Comparison of ENCODE assay signal across 1 cellular context in genomic region chr6:119035459-119035858, GRCh38.
TF ChIP-seq lines count a peak whose summit lies in the region.

No MANE protein-coding gene starts in this region.

TF ChIP-seq in HepG2, 621 proteins besides CTCF, POLR2A, EP300 and RAD21:
- TF ChIP-seq NR3C1 (CRISPR knock-in tag; IDR thresholded peaks at IDR 0.05) (no peak), ZNF597 (CRISPR knock-in tag; IDR thresholded peaks at IDR 0.05) (no peak), JUNB (CRISPR knock-in tag; IDR thresholded peaks at IDR 0.05; ENCODE audit: borderline replicate concordance) (no peak), PRDM10 (CRISPR knock-in tag; IDR thresholded peaks at IDR 0.05; ENCODE audit: low read depth) (no peak), ZNF296 (CRISPR knock-in tag; conservative IDR thresholded peaks at IDR 0.05) (no peak), ZNF616 (CRISPR knock-in tag; IDR thresholded peaks at IDR 0.05; ENCODE audit: low read depth) (no peak), SMAD9 (CRISPR knock-in tag; IDR thresholded peaks at IDR 0.05) (no peak), CENPX (CRISPR knock-in tag; IDR thresholded peaks at IDR 0.05) (no peak), GRHL1 (CRISPR knock-in tag; conservative IDR thresholded peaks at IDR 0.05) (no peak), HDAC6 (IDR thresholded peaks at IDR 0.05; ENCODE audit: low read depth, low read length) (no peak), SIN3B (IDR thresholded peaks at IDR 0.05; ENCODE audit: low read length) (no peak), ZNF572 (CRISPR knock-in tag; IDR thresholded peaks at IDR 0.05) (no peak)
- TF ChIP-seq, protein P1, sequence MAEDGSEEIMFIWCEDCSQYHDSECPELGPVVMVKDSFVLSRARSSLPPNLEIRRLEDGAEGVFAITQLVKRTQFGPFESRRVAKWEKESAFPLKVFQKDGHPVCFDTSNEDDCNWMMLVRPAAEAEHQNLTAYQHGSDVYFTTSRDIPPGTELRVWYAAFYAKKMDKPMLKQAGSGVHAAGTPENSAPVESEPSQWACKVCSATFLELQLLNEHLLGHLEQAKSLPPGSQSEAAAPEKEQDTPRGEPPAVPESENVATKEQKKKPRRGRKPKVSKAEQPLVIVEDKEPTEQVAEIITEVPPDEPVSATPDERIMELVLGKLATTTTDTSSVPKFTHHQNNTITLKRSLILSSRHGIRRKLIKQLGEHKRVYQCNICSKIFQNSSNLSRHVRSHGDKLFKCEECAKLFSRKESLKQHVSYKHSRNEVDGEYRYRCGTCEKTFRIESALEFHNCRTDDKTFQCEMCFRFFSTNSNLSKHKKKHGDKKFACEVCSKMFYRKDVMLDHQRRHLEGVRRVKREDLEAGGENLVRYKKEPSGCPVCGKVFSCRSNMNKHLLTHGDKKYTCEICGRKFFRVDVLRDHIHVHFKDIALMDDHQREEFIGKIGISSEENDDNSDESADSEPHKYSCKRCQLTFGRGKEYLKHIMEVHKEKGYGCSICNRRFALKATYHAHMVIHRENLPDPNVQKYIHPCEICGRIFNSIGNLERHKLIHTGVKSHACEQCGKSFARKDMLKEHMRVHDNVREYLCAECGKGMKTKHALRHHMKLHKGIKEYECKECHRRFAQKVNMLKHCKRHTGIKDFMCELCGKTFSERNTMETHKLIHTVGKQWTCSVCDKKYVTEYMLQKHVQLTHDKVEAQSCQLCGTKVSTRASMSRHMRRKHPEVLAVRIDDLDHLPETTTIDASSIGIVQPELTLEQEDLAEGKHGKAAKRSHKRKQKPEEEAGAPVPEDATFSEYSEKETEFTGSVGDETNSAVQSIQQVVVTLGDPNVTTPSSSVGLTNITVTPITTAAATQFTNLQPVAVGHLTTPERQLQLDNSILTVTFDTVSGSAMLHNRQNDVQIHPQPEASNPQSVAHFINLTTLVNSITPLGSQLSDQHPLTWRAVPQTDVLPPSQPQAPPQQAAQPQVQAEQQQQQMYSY (CRISPR knock-in tag; IDR thresholded peaks at IDR 0.05), result no peak
- TF ChIP-seq, protein P2, sequence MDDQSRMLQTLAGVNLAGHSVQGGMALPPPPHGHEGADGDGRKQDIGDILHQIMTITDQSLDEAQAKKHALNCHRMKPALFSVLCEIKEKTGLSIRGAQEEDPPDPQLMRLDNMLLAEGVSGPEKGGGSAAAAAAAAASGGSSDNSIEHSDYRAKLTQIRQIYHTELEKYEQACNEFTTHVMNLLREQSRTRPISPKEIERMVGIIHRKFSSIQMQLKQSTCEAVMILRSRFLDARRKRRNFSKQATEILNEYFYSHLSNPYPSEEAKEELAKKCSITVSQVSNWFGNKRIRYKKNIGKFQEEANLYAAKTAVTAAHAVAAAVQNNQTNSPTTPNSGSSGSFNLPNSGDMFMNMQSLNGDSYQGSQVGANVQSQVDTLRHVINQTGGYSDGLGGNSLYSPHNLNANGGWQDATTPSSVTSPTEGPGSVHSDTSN (CRISPR knock-in tag; IDR thresholded peaks at IDR 0.05; ENCODE audit: borderline replicate concordance), result no peak
- TF ChIP-seq, protein P3, sequence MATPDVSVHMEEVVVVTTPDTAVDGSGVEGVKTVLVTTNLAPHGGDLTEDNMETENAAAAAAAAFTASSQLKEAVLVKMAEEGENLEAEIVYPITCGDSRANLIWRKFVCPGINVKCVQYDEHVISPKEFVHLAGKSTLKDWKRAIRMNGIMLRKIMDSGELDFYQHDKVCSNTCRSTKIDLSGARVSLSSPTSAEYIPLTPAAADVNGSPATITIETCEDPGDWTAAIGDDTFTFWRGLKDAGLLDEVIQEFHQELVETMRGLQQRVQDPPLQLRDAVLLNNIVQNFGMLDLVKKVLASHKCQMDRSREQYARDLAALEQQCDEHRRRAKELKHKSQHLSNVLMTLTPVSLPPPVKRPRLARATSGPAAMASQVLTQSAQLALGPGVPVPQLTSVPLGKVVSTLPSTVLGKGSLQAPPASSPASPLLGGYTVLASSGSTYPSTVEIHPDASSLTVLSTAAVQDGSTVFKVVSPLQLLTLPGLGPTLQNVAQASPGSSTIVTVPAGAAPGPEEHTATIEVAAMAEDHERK (CRISPR knock-in tag; IDR thresholded peaks at IDR 0.05; ENCODE audit: low read depth), result no peak
